In genomic region chr5:14184725-14185124, GRCh38 we compare ENCODE assay signal across 13 cellular contexts. TPM values are rescaled to one million over a fixed set of nuclear protein-coding genes. Genes with fewer than 3 reads are reported as not detected.
DNase-seq lines count a peak whose midpoint lies in the region; ATAC-seq, FAIRE-seq and TF ChIP-seq lines count a peak whose summit lies in the region.
"Had no signal": no experiment of that assay in that cellular context is flagged by ENCODE, and none has a peak within 500 bp of the region (broad histone marks: within the 10 kb centered on the region; RNA-seq: fewer than 3 reads in every experiment).

No MANE protein-coding gene starts in this region.

- DNase-seq in GM04503 (ENCODE audit: low read depth) (peak; percentile 73), adrenal gland (no peak), left ventricle myocardium inferior (no peak), GM10266 (ENCODE audit: extremely low spot score) (no peak), KBM-7 (no peak), kidney (no peak)
- DNase-seq: activated CD4-positive, alpha-beta T cell treated with anti-CD3 and anti-CD28 coated beads for 48 hours; activated naive CD4-positive, alpha-beta T cell treated with anti-CD3 and anti-CD28 coated beads for 36 hours; CD4-positive, alpha-beta memory T cell; mesendoderm; stimulated activated naive B cell treated with anti-CD40 and anti-IgM and Interleukin-4, amounts not matched to agents 10 μg/mL and 1 μg/mL and 100 μg/mL, for 72 hours had no signal

- H3K4me3 ChIP-seq in adrenal gland, result no peak overlapping the region
- H3K4me3 ChIP-seq in left ventricle myocardium inferior, result no peak overlapping the region
- no peak overlapping the region for H3K4me3 ChIP-seq in skin epidermis
- no peak overlapping the region for H3K4me3 ChIP-seq in kidney (ENCODE audit: low read length in 2 of 2)

- WGBS in adrenal gland, 4 donors, result 85 to 88% (median 85%) methylated on average over 11 of the region's 11 CpGs

- no peak overlapping the region for H3K9ac ChIP-seq in kidney (ENCODE audit: low read length in 2 of 2)

- H3K27me3 ChIP-seq in adrenal gland (no peaks in the 10 kb centered on the region), left ventricle myocardium inferior (ENCODE audit: low read depth) (no peaks in the 10 kb centered on the region)

- H3K27ac ChIP-seq in adrenal gland, result peak overlapping the region in 3 of 5 donors; percentile 49 to 82 (median 76)
- peak overlapping the region; percentile 69 for H3K27ac ChIP-seq in left ventricle myocardium inferior (replicated peaks)
- H3K27ac ChIP-seq in skin epidermis, result peak overlapping the region in 14 of 21 experiments; percentile 2 to 72 (median 64)
- H3K27ac ChIP-seq in kidney (ENCODE audit: low read depth in 2 of 2, low read length in 2 of 2), result no peak overlapping the region

- H3K4me1 ChIP-seq in adrenal gland (replicated peaks in 1 of 2), result peaks cover 34 to 54% of the 10 kb centered on the region in 2 donors
- H3K4me1 ChIP-seq in left ventricle myocardium inferior, result peaks cover 90% of the 10 kb centered on the region
- peaks cover 14 to 24% of the 10 kb centered on the region in 2 donors for H3K4me1 ChIP-seq in kidney (ENCODE audit: control insufficient read depth in 1 of 2, insufficient read depth in 1 of 2, low read depth in 1 of 2, low read length in 2 of 2)

- no peak for TF ChIP-seq POLR2A in adrenal gland (IDR thresholded peaks at IDR 0.05)

- TF ChIP-seq CTCF in adrenal gland (IDR thresholded peaks at IDR 0.05) (no peak), left ventricle myocardium inferior (IDR thresholded peaks at IDR 0.05; ENCODE audit: borderline replicate concordance) (no peak), GM10266 (IDR thresholded peaks at IDR 0.05; ENCODE audit: control insufficient read depth, insufficient read depth, low read depth, missing control alignments) (no peak), kidney (IDR thresholded peaks at IDR 0.05; ENCODE audit: borderline replicate concordance, extremely low read depth, insufficient read depth) (no peak)

- no peak for ATAC-seq in GM19463 (IDR thresholded peaks at IDR 0.05; ENCODE audit: unreplicated experiment)
- ATAC-seq: stimulated activated naive B cell treated with anti-CD40 and anti-IgM and Interleukin-4, amounts not matched to agents 10 μg/mL and 1 μg/mL and 100 μg/mL, for 72 hours had no signal

- in situ Hi-C loops in KBM-7 (cut with MboI; ENCODE audit: low pct_unique_long_range_greater_than_20kb, low sequenced_read_pairs), result no loop called here

- intact Hi-C loops in adrenal gland (cut with DNase I), result no loop called here
- intact Hi-C loops in left ventricle myocardium inferior (cut with micrococcal nuclease), result no loop called here
- intact Hi-C loops in kidney (cut with DNase I), result no loop called here

- no peak for FAIRE-seq in kidney (lab: Jason Lieb, UNC)

- H3K36me3 ChIP-seq in adrenal gland (replicated peaks in 1 of 2) (no peaks in the 10 kb centered on the region), left ventricle myocardium inferior (no peaks in the 10 kb centered on the region), kidney (ENCODE audit: control insufficient read depth in 1 of 2, insufficient read depth in 2 of 2, low read length in 2 of 2) (no peaks in the 10 kb centered on the region)

- no peaks in the 10 kb centered on the region for H3K9me3 ChIP-seq in adrenal gland (replicated peaks in 1 of 3)
- no peaks in the 10 kb centered on the region for H3K9me3 ChIP-seq in left ventricle myocardium inferior (replicated peaks)
- H3K9me3 ChIP-seq in kidney (ENCODE audit: control insufficient read depth in 1 of 2, low read length in 2 of 2), result no peaks in the 10 kb centered on the region

RNA-seq across cellular contexts. Expression of gene TRIO, which starts 41.6 kb away (rescaled TPM):
- total RNA-seq in adrenal gland (100 to 1,000 TPM in 1 of 8 donors, 10 to 100 TPM in 7; 41.1 to 108 (median 72.4) TPM), left ventricle myocardium inferior (52.8 TPM), kidney (149 TPM)
- polyA plus RNA-seq in adrenal gland (100 to 1,000 TPM in 1 of 3 donors, 10 to 100 TPM in 2; 27.3 to 109 (median 58.9) TPM), kidney (ENCODE audit: insufficient read depth, low read depth, low replicate concordance) (9.5 TPM)

Comparison
In these comparisons a context has a peak if more than half of its experiments do, and no peak if none do; other contexts are left out.
1. H3K27ac ChIP-seq: peak in adrenal gland (3 of 5), left ventricle myocardium inferior (single experiment) and skin epidermis (14 of 21); none in kidney (0 of 2).